Comparison of ENCODE assay signal across 21 cellular contexts in the genomic region with DNA sequence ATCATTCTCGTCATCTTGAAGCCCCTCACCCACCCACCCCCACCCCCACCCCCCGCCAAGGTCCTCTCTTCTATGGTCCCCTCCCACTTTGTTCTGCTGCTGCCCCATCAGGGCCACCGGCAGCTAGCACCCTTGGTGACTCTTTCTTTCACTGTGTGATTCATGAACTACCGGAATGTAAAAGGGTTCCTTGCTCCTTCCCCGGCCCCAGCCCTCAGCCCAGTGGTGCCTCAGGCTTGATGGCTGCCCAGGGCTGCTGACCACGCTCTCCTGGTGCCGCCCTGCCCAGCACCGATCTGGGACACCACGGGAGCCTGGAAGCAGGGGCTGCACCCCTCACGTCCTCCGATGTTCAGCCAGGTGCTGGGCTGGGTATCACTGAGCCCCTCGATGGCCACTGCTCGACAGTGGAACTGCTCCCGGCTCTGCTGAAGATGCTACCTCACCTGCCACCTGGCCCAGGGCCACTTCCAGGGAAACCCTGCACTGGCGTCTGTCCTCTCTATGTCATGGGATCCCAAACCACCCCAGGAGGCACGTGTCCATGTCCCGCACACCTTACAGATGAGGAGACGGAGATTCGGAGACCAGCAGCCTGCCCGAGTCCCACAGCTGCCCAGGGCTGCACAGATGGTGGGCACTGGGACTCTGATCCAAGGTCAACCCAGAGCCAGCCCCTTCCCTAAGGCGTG. TPM values are rescaled to one million over a fixed set of nuclear protein-coding genes. Genes with fewer than 3 reads are reported as not detected.
DNase-seq lines count a peak whose midpoint lies in the region; ATAC-seq and TF ChIP-seq lines count a peak whose summit lies in the region.
"Had no signal": no experiment of that assay in that cellular context is flagged by ENCODE, and none has a peak within 500 bp of the region (broad histone marks: within the 10 kb centered on the region; RNA-seq: fewer than 3 reads in every experiment).

No MANE protein-coding gene starts in this region.

- H3F3A ChIP-seq in OCI-LY1 (ENCODE audit: insufficient read depth, low read length), result peaks cover 12% of the 10 kb centered on the region; the same call in 1 of the 2 replicates

- H3K79me2 ChIP-seq in OCI-LY1 (ENCODE audit: insufficient read depth, low read length), result no peaks in the 10 kb centered on the region

- H3K4me3 ChIP-seq in OCI-LY1 (ENCODE audit: low read depth, low read length, poor library complexity, severe bottlenecking), result no peak overlapping the region
- H3K4me3 ChIP-seq: dorsolateral prefrontal cortex, MG63, Peyer's patch, SJCRH30 had no signal

- no peaks in the 10 kb centered on the region for H3K36me3 ChIP-seq in OCI-LY1 (ENCODE audit: insufficient read depth, low read length)
- H3K36me3 ChIP-seq: MG63, Peyer's patch, SJCRH30 had no signal

- H3K9me3 Mint-ChIP-seq in natural killer cell, result no peaks in the 10 kb centered on the region
- no peaks in the 10 kb centered on the region for H3K9me3 Mint-ChIP-seq in natural killer cell treated with Interleukin-12 subunit alpha and Interleukin-12 subunit beta and Interleukin-15 and Interleukin-18, amount 100 ng/mL, for 72 hours
- H3K9me3 Mint-ChIP-seq in effector memory CD8-positive, alpha-beta T cell, result no peaks in the 10 kb centered on the region
- H3K9me3 Mint-ChIP-seq: activated naive CD8-positive, alpha-beta T cell treated with anti-CD3 and anti-CD28 coated beads, Interleukin-2, amount 10 ng/mL, durations not matched to agents 7 days and 5 days; activated T-helper 2 cell treated with anti-CD3 and anti-CD28 coated beads, Interferon-gamma antibody, Interleukin-2, Interleukin-4, amounts not matched to agents 10 μg/mL and 5 μg/mL and 100 μg/mL, durations not matched to agents 14 hours and 24 hours and 36 hours had no signal

- peak overlapping the region; percentile 92 to 93 for H3K27ac Mint-ChIP-seq in natural killer cell
- no peak overlapping the region for H3K27ac Mint-ChIP-seq in natural killer cell treated with Interleukin-12 subunit alpha and Interleukin-12 subunit beta and Interleukin-15 and Interleukin-18, amount 100 ng/mL, for 72 hours
- H3K27ac Mint-ChIP-seq in effector memory CD8-positive, alpha-beta T cell, result peak overlapping the region; percentile 66 to 75
- H3K27ac Mint-ChIP-seq: activated naive CD8-positive, alpha-beta T cell treated with anti-CD3 and anti-CD28 coated beads, Interleukin-2, amount 10 ng/mL, durations not matched to agents 7 days and 5 days had no signal

- H3K4me2 ChIP-seq in OCI-LY1 (ENCODE audit: low read length), result peak overlapping the region; percentile 52; the same call in 1 of the 2 replicates

- H3K36me3 Mint-ChIP-seq in natural killer cell, result no peaks in the 10 kb centered on the region
- no peaks in the 10 kb centered on the region for H3K36me3 Mint-ChIP-seq in natural killer cell treated with Interleukin-12 subunit alpha and Interleukin-12 subunit beta and Interleukin-15 and Interleukin-18, amount 100 ng/mL, for 72 hours
- H3K36me3 Mint-ChIP-seq in effector memory CD8-positive, alpha-beta T cell (ENCODE audit: insufficient read depth), result no peaks in the 10 kb centered on the region
- H3K36me3 Mint-ChIP-seq: activated naive CD8-positive, alpha-beta T cell treated with anti-CD3 and anti-CD28 coated beads, Interleukin-2, amount 10 ng/mL, durations not matched to agents 7 days and 5 days had no signal

- TF ChIP-seq CTCF in natural killer cell (IDR thresholded peaks at IDR 0.05) (no peak), OCI-LY1 (IDR thresholded peaks at IDR 0.05; ENCODE audit: low read length) (no peak)

- H3K9ac ChIP-seq in OCI-LY1 (ENCODE audit: low read length), result peak overlapping the region; percentile 83

- H3K9me2 ChIP-seq in OCI-LY1 (ENCODE audit: low read depth, low read length), result no peaks in the 10 kb centered on the region

- intact Hi-C loops in natural killer cell (cut with micrococcal nuclease), result no loop called here

- peaks cover 99% of the 10 kb centered on the region for H3K4me1 ChIP-seq in OCI-LY1 (ENCODE audit: insufficient read depth, low read length, severe bottlenecking)

- no peaks in the 10 kb centered on the region for H3K9me3 ChIP-seq in OCI-LY1 (ENCODE audit: low read length)
- H3K9me3 ChIP-seq: MG63, Peyer's patch, SJCRH30 had no signal

- no peaks in the 10 kb centered on the region for H3K27me3 Mint-ChIP-seq in natural killer cell (ENCODE audit: low read depth in 2 of 2)
- no peaks in the 10 kb centered on the region for H3K27me3 Mint-ChIP-seq in natural killer cell treated with Interleukin-12 subunit alpha and Interleukin-12 subunit beta and Interleukin-15 and Interleukin-18, amount 100 ng/mL, for 72 hours
- no peaks in the 10 kb centered on the region for H3K27me3 Mint-ChIP-seq in effector memory CD8-positive, alpha-beta T cell

- peak overlapping the region; percentile 99 for H3K27ac ChIP-seq in OCI-LY1 (ENCODE audit: low read depth, low read length, poor library complexity, severe bottlenecking)
- H3K27ac ChIP-seq: dorsolateral prefrontal cortex, SJCRH30 had no signal

- H3K27me3 ChIP-seq in OCI-LY1 (ENCODE audit: insufficient read depth, low read length), result no peaks in the 10 kb centered on the region
- H3K27me3 ChIP-seq: MG63, Peyer's patch, SJCRH30 had no signal

- H4K20me1 ChIP-seq in OCI-LY1 (ENCODE audit: insufficient read depth, low read length), result no peaks in the 10 kb centered on the region

- H2AFZ ChIP-seq in OCI-LY1 (ENCODE audit: low read length), result no peak overlapping the region

- peaks cover 53 to 76% of the 10 kb centered on the region in 2 donors for H3K4me1 Mint-ChIP-seq in natural killer cell
- H3K4me1 Mint-ChIP-seq in natural killer cell treated with Interleukin-12 subunit alpha and Interleukin-12 subunit beta and Interleukin-15 and Interleukin-18, amount 100 ng/mL, for 72 hours (ENCODE audit: low read depth in 2 of 2), result peaks cover 24 to 38% of the 10 kb centered on the region in 2 donors
- peaks cover 14 to 37% of the 10 kb centered on the region in 2 donors for H3K4me1 Mint-ChIP-seq in effector memory CD8-positive, alpha-beta T cell (ENCODE audit: low read depth in 2 of 2)

- DNase-seq in natural killer cell (no peak), NOMO-1 treated with dmso at 0.1 percent for 144 hours (lab: John Stamatoyannopoulos, UW; ENCODE audit: unreplicated experiment) (no peak), NCI-H510A (lab: John Stamatoyannopoulos, UW) (no peak)
- DNase-seq in natural killer cell treated with Interleukin-12 subunit alpha and Interleukin-12 subunit beta and Interleukin-15 and Interleukin-18, amount 100 ng/mL, for 72 hours (ENCODE audit: low spot score), result no peak
- DNase-seq in effector memory CD8-positive, alpha-beta T cell, result no peak
- DNase-seq: ACHN; activated CD4-positive, alpha-beta T cell treated with anti-CD3 and anti-CD28 coated beads, Interleukin-2, amount 50 U/mL, for 1 hour; activated naive CD8-positive, alpha-beta T cell treated with anti-CD3 and anti-CD28 coated beads, Interleukin-2, amount 10 ng/mL, durations not matched to agents 7 days and 5 days; dorsolateral prefrontal cortex; glutamatergic neuron; MG63; NCI-H1417 treated with DMSO at 0.1 percent for 48 hours; Peyer's patch; SJCRH30 had no signal

- peak overlapping the region; percentile 61 for H3K4me3 Mint-ChIP-seq in natural killer cell
- no peak overlapping the region for H3K4me3 Mint-ChIP-seq in natural killer cell treated with Interleukin-12 subunit alpha and Interleukin-12 subunit beta and Interleukin-15 and Interleukin-18, amount 100 ng/mL, for 72 hours
- H3K4me3 Mint-ChIP-seq in effector memory CD8-positive, alpha-beta T cell, result peak overlapping the region; percentile 54 to 68
- H3K4me3 Mint-ChIP-seq: activated naive CD8-positive, alpha-beta T cell treated with anti-CD3 and anti-CD28 coated beads, Interleukin-2, amount 10 ng/mL, durations not matched to agents 7 days and 5 days had no signal

- ATAC-seq in natural killer cell, result no peak
- no peak for ATAC-seq in natural killer cell treated with Interleukin-12 subunit alpha and Interleukin-12 subunit beta and Interleukin-15 and Interleukin-18, amount 100 ng/mL, for 72 hours
- ATAC-seq in effector memory CD8-positive, alpha-beta T cell (replicated peaks), result no peak
- ATAC-seq in HG03354 (IDR thresholded peaks at IDR 0.05; ENCODE audit: poor library complexity, severe bottlenecking, unreplicated experiment), result no peak
- ATAC-seq in GM18907 (IDR thresholded peaks at IDR 0.05; ENCODE audit: unreplicated experiment), result no peak

RNA-seq across cellular contexts. Expression of gene IGLL5, which starts 39.7 kb away (rescaled TPM):
- total RNA-seq in natural killer cell, result 100 to 1,000 TPM in 1 of 3 donors, under 1 TPM in 2; 0.38 to 124 (median 0.93) TPM
- 1 to 10 TPM in 1 of 2 donors, not detected in 1; 5.4 TPM for total RNA-seq in natural killer cell treated with Interleukin-12 subunit alpha and Interleukin-12 subunit beta and Interleukin-15 and Interleukin-18, amount 100 ng/mL, for 72 hours
- total RNA-seq: activated naive CD8-positive, alpha-beta T cell treated with anti-CD3 and anti-CD28 coated beads, Interleukin-2, amount 10 ng/mL, durations not matched to agents 7 days and 5 days; activated T-helper 2 cell treated with anti-CD3 and anti-CD28 coated beads, Interferon-gamma antibody, Interleukin-2, Interleukin-4, amounts not matched to agents 10 μg/mL and 5 μg/mL and 100 μg/mL, durations not matched to agents 14 hours and 24 hours and 36 hours; mesenteric fat pad; skeletal muscle tissue; T-helper 1 cell treated with Interleukin-12 subunit alpha and Interleukin-12 subunit beta and Interleukin-4 antibody, amounts not matched to agents 30 ng/mL and 1 ng/mL, for 36 hours had no signal

Comparison
In these comparisons a context has a peak if more than half of its experiments do, and no peak if none do; other contexts are left out.
1. H3K27ac Mint-ChIP-seq: peak in natural killer cell (2 of 2) and effector memory CD8-positive, alpha-beta T cell (2 of 2); none in natural killer cell treated with Interleukin-12 subunit alpha and Interleukin-12 subunit beta and Interleukin-15 and Interleukin-18, amount 100 ng/mL, for 72 hours (0 of 2).